ENCODE assay signal across 1 cellular context in the genomic region with DNA sequence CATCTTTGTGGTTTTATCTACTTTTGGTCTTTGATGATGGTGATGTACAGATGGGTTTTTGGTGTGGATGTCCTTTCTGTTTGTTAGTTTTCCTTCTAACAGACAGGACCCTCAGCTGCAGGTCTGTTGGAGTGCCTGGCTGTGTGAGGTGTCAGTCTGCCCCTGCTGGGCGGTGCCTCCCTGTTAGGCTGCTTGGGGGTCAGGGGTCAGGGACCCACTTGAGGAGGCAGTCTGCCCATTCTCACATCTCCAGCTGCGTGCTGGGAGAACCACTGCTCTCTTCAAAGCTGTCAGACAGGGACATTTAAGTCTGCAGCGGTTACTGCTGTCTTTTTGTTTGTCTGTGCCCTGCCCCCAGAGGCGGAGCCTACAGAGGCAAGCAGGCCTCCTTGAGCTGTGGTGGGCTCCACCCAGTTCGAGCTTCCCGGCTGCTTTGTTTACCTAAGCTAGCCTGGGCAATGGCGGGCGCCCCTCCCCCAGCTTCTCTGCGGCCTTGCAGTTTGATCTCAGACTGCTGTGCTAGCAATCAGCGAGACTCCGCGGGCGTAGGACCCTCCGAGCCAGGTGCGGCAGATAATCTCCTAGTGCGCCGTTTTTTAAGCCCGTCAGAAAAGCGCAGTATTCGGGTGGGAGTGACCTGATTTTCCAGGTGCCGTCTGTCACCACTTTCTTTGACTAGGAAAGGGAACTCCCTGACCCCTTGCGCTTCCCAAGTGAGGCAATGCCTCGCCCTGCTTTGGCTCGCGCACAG.
TF ChIP-seq lines count a peak whose summit lies in the region.
"Not testable (repeated sequence)": the region's sequence is repeated elsewhere in the genome, so short reads cannot be mapped to it uniquely, and the experiment has no call there.

No MANE protein-coding gene starts in this region.

TF ChIP-seq in HepG2, 621 proteins besides CTCF, POLR2A, EP300 and RAD21 (continues in another document):
- TF ChIP-seq YY1 (IDR thresholded peaks at IDR 0.05; ENCODE audit: insufficient read depth, insufficient replicate concordance, low read depth, low read length) (peak; percentile 64), LCORL (CRISPR knock-in tag; IDR thresholded peaks at IDR 0.05) (0 out of 2 replicates have a peak, but pooled peaks have one; percentile 14), HNF4A (CRISPR knock-in tag; IDR thresholded peaks at IDR 0.05) (peak; percentile 47; the same call in 1 of the 2 replicates), SP5 (CRISPR knock-in tag; IDR thresholded peaks at IDR 0.05; ENCODE audit: borderline replicate concordance, low read depth) (peak; percentile 54; the same call in 1 of the 2 replicates), MAZ (CRISPR knock-in tag; IDR thresholded peaks at IDR 0.05; ENCODE audit: low read depth) (0 out of 2 replicates have a peak, but pooled peaks have one; percentile 28), ZNF350 (CRISPR knock-in tag; IDR thresholded peaks at IDR 0.05; ENCODE audit: borderline replicate concordance, low read depth) (peak; percentile 43; the same call in 1 of the 2 replicates), FOXC1 (CRISPR knock-in tag; IDR thresholded peaks at IDR 0.05; ENCODE audit: borderline replicate concordance) (0 out of 2 replicates have a peak, but pooled peaks have one; percentile 45), HDAC1 (CRISPR knock-in tag; IDR thresholded peaks at IDR 0.05) (0 out of 2 replicates have a peak, but pooled peaks have one; percentile 26), ZBTB7B (CRISPR knock-in tag; IDR thresholded peaks at IDR 0.05) (peak; percentile 63; the same call in 1 of the 2 replicates), KLF6 (CRISPR knock-in tag; IDR thresholded peaks at IDR 0.05) (0 out of 2 replicates have a peak, but pooled peaks have one; percentile 39), ZNF788 (CRISPR knock-in tag; IDR thresholded peaks at IDR 0.05; ENCODE audit: borderline replicate concordance) (peak; percentile 30; the same call in 1 of the 2 replicates), NR2F6 (CRISPR knock-in tag; IDR thresholded peaks at IDR 0.05) (0 out of 2 replicates have a peak, but pooled peaks have one; percentile 11), ZNF710 (CRISPR knock-in tag; IDR thresholded peaks at IDR 0.05; ENCODE audit: borderline replicate concordance) (peak; percentile 42; the same call in 1 of the 2 replicates), HOXA3 (CRISPR knock-in tag; IDR thresholded peaks at IDR 0.05) (peak; percentile 79), ZMYM4 (CRISPR knock-in tag; IDR thresholded peaks at IDR 0.05) (peak; percentile 74), THAP11 (CRISPR knock-in tag; IDR thresholded peaks at IDR 0.05) (0 out of 2 replicates have a peak, but pooled peaks have one; percentile 30), MTA1 (CRISPR knock-in tag; IDR thresholded peaks at IDR 0.05; ENCODE audit: borderline replicate concordance) (peak; percentile 74; the same call in 1 of the 2 replicates), FOXK1 (CRISPR knock-in tag; IDR thresholded peaks at IDR 0.05; ENCODE audit: borderline replicate concordance, low read depth) (peak; percentile 56; the same call in 1 of the 2 replicates), ZNF292 (CRISPR knock-in tag; IDR thresholded peaks at IDR 0.05; ENCODE audit: borderline replicate concordance, low read depth) (peak; percentile 50; the same call in 1 of the 2 replicates), PAXIP1 (CRISPR knock-in tag; conservative IDR thresholded peaks at IDR 0.05) (peak; percentile 46; the same call in 1 of the 2 replicates), ZNF281 (CRISPR knock-in tag; IDR thresholded peaks at IDR 0.05; ENCODE audit: borderline replicate concordance) (peak; percentile 96), ZNF687 (CRISPR knock-in tag; IDR thresholded peaks at IDR 0.05) (peak; percentile 41; the same call in 1 of the 2 replicates), ZFX (CRISPR knock-in tag; IDR thresholded peaks at IDR 0.05; ENCODE audit: low read depth) (peak; percentile 41; the same call in 1 of the 2 replicates)
- TF ChIP-seq LCORL (IDR thresholded peaks at IDR 0.05); MAZ (IDR thresholded peaks at IDR 0.05; ENCODE audit: borderline replicate concordance, low read depth, low read length); NR2F6 (IDR thresholded peaks at IDR 0.05): not testable (repeated sequence)
- TF ChIP-seq, protein P1, sequence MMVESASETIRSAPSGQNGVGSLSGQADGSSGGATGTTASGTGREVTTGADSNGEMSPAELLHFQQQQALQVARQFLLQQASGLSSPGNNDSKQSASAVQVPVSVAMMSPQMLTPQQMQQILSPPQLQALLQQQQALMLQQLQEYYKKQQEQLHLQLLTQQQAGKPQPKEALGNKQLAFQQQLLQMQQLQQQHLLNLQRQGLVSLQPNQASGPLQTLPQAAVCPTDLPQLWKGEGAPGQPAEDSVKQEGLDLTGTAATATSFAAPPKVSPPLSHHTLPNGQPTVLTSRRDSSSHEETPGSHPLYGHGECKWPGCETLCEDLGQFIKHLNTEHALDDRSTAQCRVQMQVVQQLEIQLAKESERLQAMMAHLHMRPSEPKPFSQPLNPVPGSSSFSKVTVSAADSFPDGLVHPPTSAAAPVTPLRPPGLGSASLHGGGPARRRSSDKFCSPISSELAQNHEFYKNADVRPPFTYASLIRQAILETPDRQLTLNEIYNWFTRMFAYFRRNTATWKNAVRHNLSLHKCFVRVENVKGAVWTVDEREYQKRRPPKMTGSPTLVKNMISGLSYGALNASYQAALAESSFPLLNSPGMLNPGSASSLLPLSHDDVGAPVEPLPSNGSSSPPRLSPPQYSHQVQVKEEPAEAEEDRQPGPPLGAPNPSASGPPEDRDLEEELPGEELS (CRISPR knock-in tag; IDR thresholded peaks at IDR 0.05): peak; percentile 35; the same call in 1 of the 2 replicates
- TF ChIP-seq, protein P2, sequence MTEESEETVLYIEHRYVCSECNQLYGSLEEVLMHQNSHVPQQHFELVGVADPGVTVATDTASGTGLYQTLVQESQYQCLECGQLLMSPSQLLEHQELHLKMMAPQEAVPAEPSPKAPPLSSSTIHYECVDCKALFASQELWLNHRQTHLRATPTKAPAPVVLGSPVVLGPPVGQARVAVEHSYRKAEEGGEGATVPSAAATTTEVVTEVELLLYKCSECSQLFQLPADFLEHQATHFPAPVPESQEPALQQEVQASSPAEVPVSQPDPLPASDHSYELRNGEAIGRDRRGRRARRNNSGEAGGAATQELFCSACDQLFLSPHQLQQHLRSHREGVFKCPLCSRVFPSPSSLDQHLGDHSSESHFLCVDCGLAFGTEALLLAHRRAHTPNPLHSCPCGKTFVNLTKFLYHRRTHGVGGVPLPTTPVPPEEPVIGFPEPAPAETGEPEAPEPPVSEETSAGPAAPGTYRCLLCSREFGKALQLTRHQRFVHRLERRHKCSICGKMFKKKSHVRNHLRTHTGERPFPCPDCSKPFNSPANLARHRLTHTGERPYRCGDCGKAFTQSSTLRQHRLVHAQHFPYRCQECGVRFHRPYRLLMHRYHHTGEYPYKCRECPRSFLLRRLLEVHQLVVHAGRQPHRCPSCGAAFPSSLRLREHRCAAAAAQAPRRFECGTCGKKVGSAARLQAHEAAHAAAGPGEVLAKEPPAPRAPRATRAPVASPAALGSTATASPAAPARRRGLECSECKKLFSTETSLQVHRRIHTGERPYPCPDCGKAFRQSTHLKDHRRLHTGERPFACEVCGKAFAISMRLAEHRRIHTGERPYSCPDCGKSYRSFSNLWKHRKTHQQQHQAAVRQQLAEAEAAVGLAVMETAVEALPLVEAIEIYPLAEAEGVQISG (CRISPR knock-in tag; IDR thresholded peaks at IDR 0.05): peak; percentile 46; the same call in 1 of the 2 replicates
- TF ChIP-seq, protein P3, sequence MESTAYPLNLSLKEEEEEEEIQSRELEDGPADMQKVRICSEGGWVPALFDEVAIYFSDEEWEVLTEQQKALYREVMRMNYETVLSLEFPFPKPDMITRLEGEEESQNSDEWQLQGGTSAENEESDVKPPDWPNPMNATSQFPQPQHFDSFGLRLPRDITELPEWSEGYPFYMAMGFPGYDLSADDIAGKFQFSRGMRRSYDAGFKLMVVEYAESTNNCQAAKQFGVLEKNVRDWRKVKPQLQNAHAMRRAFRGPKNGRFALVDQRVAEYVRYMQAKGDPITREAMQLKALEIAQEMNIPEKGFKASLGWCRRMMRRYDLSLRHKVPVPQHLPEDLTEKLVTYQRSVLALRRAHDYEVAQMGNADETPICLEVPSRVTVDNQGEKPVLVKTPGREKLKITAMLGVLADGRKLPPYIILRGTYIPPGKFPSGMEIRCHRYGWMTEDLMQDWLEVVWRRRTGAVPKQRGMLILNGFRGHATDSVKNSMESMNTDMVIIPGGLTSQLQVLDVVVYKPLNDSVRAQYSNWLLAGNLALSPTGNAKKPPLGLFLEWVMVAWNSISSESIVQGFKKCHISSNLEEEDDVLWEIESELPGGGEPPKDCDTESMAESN (CRISPR knock-in tag; conservative IDR thresholded peaks at IDR 0.05): 0 out of 2 replicates have a peak, but pooled peaks have one; percentile 45
